Comparison of ENCODE assay signal across 11 cellular contexts in the genomic region with DNA sequence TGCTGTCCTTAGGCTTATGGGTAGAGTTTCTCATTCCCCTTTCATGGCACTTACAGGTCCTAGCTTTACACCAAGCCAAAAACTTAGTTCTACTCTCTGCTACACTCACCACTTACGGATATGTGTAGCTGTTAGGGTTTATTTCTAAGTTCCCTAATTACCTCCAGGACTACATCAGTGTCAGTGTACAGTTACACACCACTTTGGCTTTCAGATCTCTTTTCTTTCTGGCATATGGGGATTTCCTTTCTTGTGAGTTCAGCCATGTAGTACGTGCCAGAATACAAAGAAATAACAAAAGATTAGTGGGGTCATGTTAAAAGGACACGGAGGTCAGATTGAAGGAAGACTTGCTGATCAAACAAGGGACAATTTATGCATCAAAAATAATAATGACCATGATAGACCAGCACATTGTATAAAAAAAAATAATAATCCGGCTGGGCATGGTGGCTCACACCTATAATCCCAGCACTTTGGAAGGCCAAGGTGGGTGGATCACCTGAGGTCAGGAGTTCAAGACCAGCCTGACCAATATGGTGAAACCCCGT. TPM values are rescaled to one million over a fixed set of nuclear protein-coding genes. Genes with fewer than 3 reads are reported as not detected.
A peak's percentile ranks its signal among the peaks of the same experiment; 100 is the strongest.
DNase-seq lines count a peak whose midpoint lies in the region; ATAC-seq and TF ChIP-seq lines count a peak whose summit lies in the region.
"Had no signal": no experiment of that assay in that cellular context is flagged by ENCODE, and none has a peak within 500 bp of the region (broad histone marks: within the 10 kb centered on the region; RNA-seq: fewer than 3 reads in every experiment).

No MANE protein-coding gene starts in this region.

- H3K9ac ChIP-seq in GM23248, result no peak overlapping the region

- H3K9me3 ChIP-seq in GM23248 (ENCODE audit: low read depth), result no peaks in the 10 kb centered on the region
- H3K9me3 ChIP-seq: MG63 had no signal

- in situ Hi-C loops in GM13977 (cut with MboI; ENCODE audit: low pct_unique_long_range_greater_than_20kb, low sequenced_read_pairs, unreplicated experiment), result no loop called here
- in situ Hi-C loops in GM23248 (cut with MboI), result no loop called here

- DNase-seq in GM13977 (ENCODE audit: low spot score), result peak; percentile 42
- peak; percentile 9 for DNase-seq in fibroblast of gingiva (ENCODE audit: low read depth)
- no peak for DNase-seq in GM23248
- no peak for DNase-seq in HK-2 (ENCODE audit: unreplicated experiment)
- no peak for DNase-seq in activated CD8-positive, alpha-beta memory T cell treated with anti-CD3 and anti-CD28 coated beads, Interleukin-2, amount 50 U/mL, for 4 hours
- DNase-seq in stimulated activated naive CD4-positive, alpha-beta T cell (lab: John Stamatoyannopoulos, UW), result no peak
- DNase-seq: DMS53, H7, MG63 had no signal

- no peak overlapping the region for H3K4me2 ChIP-seq in GM23248 (ENCODE audit: unreplicated experiment)

- no peaks in the 10 kb centered on the region for H3F3A ChIP-seq in GM23248 (ENCODE audit: insufficient read depth)

- no peak overlapping the region for H3K27ac ChIP-seq in GM23248

- no peak overlapping the region for H3K4me3 ChIP-seq in GM23248
- H3K4me3 ChIP-seq: MG63 had no signal

- no peaks in the 10 kb centered on the region for H3K9me2 ChIP-seq in GM23248 (ENCODE audit: insufficient read depth)

- ATAC-seq in GM21381 (IDR thresholded peaks at IDR 0.05; ENCODE audit: unreplicated experiment) (peak; percentile 45), HG03565 (IDR thresholded peaks at IDR 0.05; ENCODE audit: unreplicated experiment) (peak; percentile 51)

- H3K4me1 ChIP-seq in GM23248 (ENCODE audit: insufficient read depth), result no peaks in the 10 kb centered on the region

- H3K79me2 ChIP-seq in GM23248 (ENCODE audit: insufficient read depth), result no peaks in the 10 kb centered on the region

- WGBS in GM23248 (ENCODE audit: low coverage in 1 of 2, low lambda C conversion rate in 2 of 2, missing lambda C conversion rate in 2 of 2), 2 experiments, result 59 to 61% methylated on average over 5 of the region's 5 CpGs

- H3K36me3 ChIP-seq in GM23248 (ENCODE audit: low read depth), result no peaks in the 10 kb centered on the region
- H3K36me3 ChIP-seq: MG63 had no signal

- no peak overlapping the region for H2AFZ ChIP-seq in GM23248

- H4K20me1 ChIP-seq in GM23248 (ENCODE audit: insufficient read depth), result no peaks in the 10 kb centered on the region

- TF ChIP-seq CTCF in GM13977 (IDR thresholded peaks at IDR 0.05; ENCODE audit: extremely low read depth, insufficient read depth, missing control alignments), result no peak

- H3K27me3 ChIP-seq in GM23248 (replicated peaks; ENCODE audit: insufficient read depth), result no peaks in the 10 kb centered on the region
- H3K27me3 ChIP-seq: MG63 had no signal

RNA-seq across cellular contexts. Expression of gene LYRM7, which starts 41.8 kb away (rescaled TPM):
- 7.5 and 8.5 TPM in 2 replicates for total RNA-seq in GM23248 (2014; rRNA removed; shearing (Covaris generic))
- 23.4 and 27.5 TPM in 2 replicates for polyA plus RNA-seq in GM23248 (2016; fragmentation: Nextera tagmentation; extraction: Ambion mirVana)

RNA-seq across cellular contexts. Expression of gene HINT1, which starts 47.5 kb away (rescaled TPM):
- 150 and 184 TPM in 2 replicates for total RNA-seq in GM23248 (2014; rRNA removed; shearing (Covaris generic))
- polyA plus RNA-seq in GM23248 (2016; fragmentation: Nextera tagmentation; extraction: Ambion mirVana), result 458 and 466 TPM in 2 replicates

RNA-seq across cellular contexts. Expression of gene CDC42SE2, which starts 51.3 kb away (rescaled TPM):
- 17.5 and 22.1 TPM in 2 replicates for total RNA-seq in GM23248 (2014; rRNA removed; shearing (Covaris generic))
- 13.7 and 14.3 TPM in 2 replicates for polyA plus RNA-seq in GM23248 (2016; fragmentation: Nextera tagmentation; extraction: Ambion mirVana)

Comparison
In these comparisons a context has a peak if more than half of its experiments do, and no peak if none do; other contexts are left out.
1. DNase-seq: peak in GM13977 (single experiment) and fibroblast of gingiva (single experiment); none in GM23248 (single experiment), HK-2 (single experiment), activated CD8-positive, alpha-beta memory T cell treated with anti-CD3 and anti-CD28 coated beads, Interleukin-2, amount 50 U/mL, for 4 hours (single experiment) and stimulated activated naive CD4-positive, alpha-beta T cell (0 of 6).